15 cellular contexts compared by ENCODE assay signal in genomic region chr16:89910717-89911354, GRCh38. TPM values are rescaled to one million over a fixed set of nuclear protein-coding genes. Genes with fewer than 3 reads are reported as not detected.
DNase-seq lines count a peak whose midpoint lies in the region; ATAC-seq, FAIRE-seq and TF ChIP-seq lines count a peak whose summit lies in the region.
"Had no signal": no experiment of that assay in that cellular context is flagged by ENCODE, and none has a peak within 500 bp of the region (broad histone marks: within the 10 kb centered on the region; RNA-seq: fewer than 3 reads in every experiment).

No MANE protein-coding gene starts in this region.

- H3K36me3 Mint-ChIP-seq in neural progenitor cell, result peaks cover 20% of the 10 kb centered on the region

- TF ChIP-seq EP300 in H1 (IDR thresholded peaks at IDR 0.05; ENCODE audit: borderline replicate concordance in 1 of 2, low read depth in 2 of 2, low read length in 2 of 2), result no peak

- POLR2A ChIA-PET in IMR-90 (lab: Charles Lee; ENCODE audit: unreplicated experiment) (no interaction called here), H1 (lab: Charles Lee; ENCODE audit: partially characterized antibody) (interaction anchor here (0.7 to 6.5 kb wide), 3 partner anchors 12 to 108 kb away, joined by 3 to 71 read pairs (median 5); partner anchors contain the start of genes TCF25 and TUBB3)

- H3K23me2 ChIP-seq in H1 (ENCODE audit: low read depth, low read length), result no peaks in the 10 kb centered on the region; the same call in 1 of the 2 replicates

- H3K9me3 ChIP-seq in IMR-90 (ENCODE audit: control insufficient read depth, insufficient read depth, low read length), result no peaks in the 10 kb centered on the region
- H3K9me3 ChIP-seq in H1 (ENCODE audit: insufficient read depth in 2 of 2, low read depth in 1 of 2, low read length in 1 of 2), result peaks cover 0 to 19% of the 10 kb centered on the region in 2 experiments; a peak in 3 of 4 replicates
- H3K9me3 ChIP-seq in neural progenitor cell (ENCODE audit: low read depth), result no peaks in the 10 kb centered on the region
- H3K9me3 ChIP-seq: adrenal gland, esophagus squamous epithelium had no signal

- H2BK15ac ChIP-seq in IMR-90 (ENCODE audit: low read depth, low read length), result no peak overlapping the region
- H2BK15ac ChIP-seq in H1 (ENCODE audit: low read length), result no peak overlapping the region

- dilution Hi-C loops in IMR-90 (cut with HindIII; ENCODE audit: low sequenced_read_pairs, unreplicated experiment), result no loop called here

- H3K14ac ChIP-seq in IMR-90 (replicated peaks; ENCODE audit: low read depth, low read length) (no peak overlapping the region), H1 (ENCODE audit: insufficient read length) (no peak overlapping the region)

- H2BK5ac ChIP-seq in IMR-90 (ENCODE audit: low read depth, low read length, poor library complexity, severe bottlenecking) (no peak overlapping the region), H1 (ENCODE audit: low read depth, low read length) (peak overlapping the region; percentile 35; the same call in 1 of the 2 replicates)

- H2AFZ ChIP-seq in IMR-90 (replicated peaks; ENCODE audit: low read length, poor library complexity) (peak overlapping the region; percentile 21), H1 (ENCODE audit: low read length) (no peak overlapping the region), neural progenitor cell (replicated peaks) (no peak overlapping the region)

- H3K18ac ChIP-seq in IMR-90 (ENCODE audit: low read depth, low read length) (no peak overlapping the region), H1 (ENCODE audit: extremely low read depth, low read length) (no peak overlapping the region)

- H3K27me3 ChIP-seq in IMR-90 (ENCODE audit: control insufficient read depth, insufficient read depth, low read length) (no peaks in the 10 kb centered on the region), H1 (replicated peaks in 1 of 4; ENCODE audit: control insufficient read depth in 3 of 4, extremely low read depth in 1 of 4, insufficient read depth in 3 of 4, low read length in 3 of 4) (no peaks in the 10 kb centered on the region), neural progenitor cell (no peaks in the 10 kb centered on the region)
- H3K27me3 ChIP-seq: adrenal gland, esophagus squamous epithelium had no signal

- H3K4me1 Mint-ChIP-seq in neural progenitor cell, result peaks cover 2% of the 10 kb centered on the region
- H3K4me1 Mint-ChIP-seq: nephron had no signal

- DNase-seq in IMR-90 (no peak), H1 (ENCODE audit: low read depth in 1 of 2, low spot score in 2 of 2) (no peak), neural progenitor cell (ENCODE audit: low spot score) (no peak), NCI-H2196 (lab: John Stamatoyannopoulos, UW; ENCODE audit: unreplicated experiment) (no peak), posterior vena cava (ENCODE audit: low spot score) (no peak), NCI-H446 treated with DMSO at 0.1 percent for 48 hours (lab: John Stamatoyannopoulos, UW) (no peak)
- DNase-seq in activated CD4-positive, CD25-positive, alpha-beta regulatory T cell treated with anti-CD3 and anti-CD28 coated beads, Interleukin-2, amount 50 U/mL, for 72 hours, result no peak
- DNase-seq: esophagus squamous epithelium, NCI-H2029 treated with DMSO at 0.1 percent for 48 hours, SIG-M5 had no signal

- H2AK5ac ChIP-seq in IMR-90 (ENCODE audit: low read depth, low read length) (peak overlapping the region; percentile 64; the same call in 1 of the 2 replicates), H1 (ENCODE audit: low read depth, low read length) (no peak overlapping the region)

- no peak for FAIRE-seq in H1 (lab: Jason Lieb, UNC)

- H4K5ac ChIP-seq in IMR-90 (ENCODE audit: low read depth, low read length), result no peak overlapping the region
- no peak overlapping the region for H4K5ac ChIP-seq in H1 (ENCODE audit: insufficient read length, low read depth, low read length)

- H3K27ac Mint-ChIP-seq in neural progenitor cell, result peak overlapping the region; percentile 67
- H3K27ac Mint-ChIP-seq: activated T-helper 1 cell treated with anti-CD3 and anti-CD28 coated beads, Interleukin-12 subunit alpha, Interleukin-12 subunit beta, Interleukin-2, Interleukin-4 antibody, amounts not matched to agents 30 ng/mL and 10 ng/mL and 1 ng/mL, durations not matched to agents 14 hours and 24 hours and 36 hours; nephron had no signal

- in situ Hi-C loops in IMR-90 (cut with MboI; ENCODE audit: low sequenced_read_pairs), result no loop called here

- WGBS in IMR-90 (ENCODE audit: extremely low coverage in 2 of 2, insufficient read length in 1 of 2), 2 experiments, result 93% methylated on average over 19 of the region's 27 CpGs; no CpG with 5 or more reads in 1 of the 2 experiments
- 94% methylated on average over 27 of the region's 27 CpGs; no CpG with 5 or more reads in 1 of the 2 experiments for WGBS in H1 (ENCODE audit: extremely low coverage in 1 of 2, insufficient coverage in 1 of 2, insufficient read length in 1 of 2, insufficient replicate concordance in 2 of 2, low coverage in 1 of 2, low lambda C conversion rate in 2 of 2, missing lambda C conversion rate in 1 of 2), 2 experiments

- H2BK12ac ChIP-seq in H1 (ENCODE audit: low read depth, low read length), result peak overlapping the region; percentile 60; the same call in 1 of the 2 replicates

- peak overlapping the region; percentile 35; the same call in 1 of the 2 replicates for H3K27ac ChIP-seq in 22Rv1
- no peak overlapping the region for H3K27ac ChIP-seq in IMR-90 (ENCODE audit: insufficient read depth, low read length)
- no peak overlapping the region for H3K27ac ChIP-seq in H1 (ENCODE audit: low read depth, low read length)
- no peak overlapping the region for H3K27ac ChIP-seq in neural progenitor cell

- peaks cover 15% of the 10 kb centered on the region for H3F3A ChIP-seq in neural progenitor cell (ENCODE audit: low read depth)

- H3K9ac ChIP-seq in IMR-90 (ENCODE audit: low read depth, low read length), result no peak overlapping the region
- H3K9ac ChIP-seq in H1 (replicated peaks in 1 of 4; ENCODE audit: extremely low read depth in 1 of 4, low read depth in 3 of 4, low read length in 3 of 4), result no peak overlapping the region
- H3K9ac ChIP-seq in neural progenitor cell, result no peak overlapping the region

- H4K20me1 ChIP-seq in IMR-90 (ENCODE audit: insufficient read depth, low read length) (peaks cover 10% of the 10 kb centered on the region), H1 (replicated peaks in 1 of 2; ENCODE audit: control insufficient read depth in 1 of 2, insufficient read depth in 2 of 2, low read length in 2 of 2) (peaks cover 0 to 4% of the 10 kb centered on the region in 2 experiments), neural progenitor cell (ENCODE audit: low read depth) (no peaks in the 10 kb centered on the region)

- no peak overlapping the region for H3K23ac ChIP-seq in IMR-90 (ENCODE audit: low read depth, low read length)
- H3K23ac ChIP-seq in H1 (ENCODE audit: insufficient read length), result no peak overlapping the region

- TF ChIP-seq CTCF in 22Rv1 (IDR thresholded peaks at IDR 0.05) (no peak), IMR-90 (conservative IDR thresholded peaks at IDR 0.05; ENCODE audit: low read depth, low read length) (no peak), H1 (IDR thresholded peaks at IDR 0.05; ENCODE audit: control extremely low read depth in 1 of 3, insufficient read depth in 1 of 3, low read depth in 1 of 3, low read length in 3 of 3) (no peak), neural progenitor cell (IDR thresholded peaks at IDR 0.05) (no peak)

- peaks cover 10% of the 10 kb centered on the region for H3K9me3 Mint-ChIP-seq in neural progenitor cell
- H3K9me3 Mint-ChIP-seq: activated T-helper 1 cell treated with anti-CD3 and anti-CD28 coated beads, Interleukin-12 subunit alpha, Interleukin-12 subunit beta, Interleukin-2, Interleukin-4 antibody, amounts not matched to agents 30 ng/mL and 10 ng/mL and 1 ng/mL, durations not matched to agents 14 hours and 24 hours and 36 hours; nephron had no signal

- intact Hi-C loops in IMR-90 (cut with micrococcal nuclease), result no loop called here
- intact Hi-C loops in posterior vena cava (cut with DNase I), result no loop called here

- H2BK20ac ChIP-seq in IMR-90 (ENCODE audit: low read depth, low read length) (no peak overlapping the region), H1 (ENCODE audit: low read length) (no peak overlapping the region)

- no peak overlapping the region for H2AK9ac ChIP-seq in IMR-90 (replicated peaks; ENCODE audit: low read depth, low read length, poor library complexity)

- TF ChIP-seq RAD21 in IMR-90 (IDR thresholded peaks at IDR 0.05; ENCODE audit: low read length) (no peak), H1 (IDR thresholded peaks at IDR 0.05 in 1 of 2, conservative IDR thresholded peaks at IDR 0.05 in 1 of 2; ENCODE audit: low read depth in 2 of 2, low read length in 2 of 2) (no peak)

- peaks cover 55% of the 10 kb centered on the region for H3K36me3 ChIP-seq in IMR-90 (ENCODE audit: control insufficient read depth, insufficient read depth, low read length)
- H3K36me3 ChIP-seq in H1 (ENCODE audit: control insufficient read depth in 2 of 4, insufficient read depth in 4 of 4, low read length in 3 of 4), result peaks cover 2 to 17% (median 7%) of the 10 kb centered on the region in 4 experiments; a peak in 6 of 8 replicates
- H3K36me3 ChIP-seq in neural progenitor cell, result no peaks in the 10 kb centered on the region

- H4K91ac ChIP-seq in IMR-90 (ENCODE audit: insufficient read depth, low read depth, low read length), result no peak overlapping the region
- no peak overlapping the region for H4K91ac ChIP-seq in H1 (replicated peaks; ENCODE audit: insufficient read length, low read length)

- H3K4me1 ChIP-seq in IMR-90 (ENCODE audit: control insufficient read depth, insufficient read depth, low read length) (no peaks in the 10 kb centered on the region), H1 (replicated peaks in 1 of 4; ENCODE audit: control insufficient read depth in 3 of 4, insufficient read depth in 4 of 4, low read length in 3 of 4) (peaks cover 0 to 2% (median 0%) of the 10 kb centered on the region in 4 experiments; a peak in 4 of 7 replicates), neural progenitor cell (peaks cover 6% of the 10 kb centered on the region)

- H2BK120ac ChIP-seq in IMR-90 (ENCODE audit: low read depth, low read length), result no peak overlapping the region
- H2BK120ac ChIP-seq in H1 (replicated peaks; ENCODE audit: low read depth, low read length), result no peak overlapping the region

- BruUV-seq in IMR-90 (replicated peaks; lab: Mats Ljungman, UMichigan), result no TSS peak

- H3K4me2 ChIP-seq in IMR-90 (ENCODE audit: low read depth, low read length) (no peak overlapping the region), H1 (ENCODE audit: insufficient read depth in 1 of 2, low read depth in 2 of 2, low read length in 2 of 2) (no peak overlapping the region), neural progenitor cell (no peak overlapping the region)

- CTCF ChIA-PET in IMR-90 (lab: Yijun Ruan, JAX), result interaction anchor here (1.0 to 1.1 kb wide), 3 partner anchors 8 to 11 kb away, joined by 3 to 4 read pairs (median 3); partner anchors contain the start of gene MC1R
- CTCF ChIA-PET in H1 (lab: Charles Lee; ENCODE audit: partially characterized antibody), result interaction anchor here (0.7 to 5.9 kb wide), 28 partner anchors 11 to 269 kb away, joined by 3 to 70 read pairs (median 4); partner anchors contain the start of genes MC1R and TUBB3

- H3K56ac ChIP-seq in IMR-90 (ENCODE audit: extremely low read depth, insufficient read depth, low read length) (no peak overlapping the region), H1 (replicated peaks; ENCODE audit: insufficient read length, low read depth, low read length) (no peak overlapping the region)

- peak; percentile 2; the same call in 1 of the 2 replicates for ATAC-seq in IMR-90 (ENCODE audit: low read depth)

- TF ChIP-seq POLR2A in IMR-90 (IDR thresholded peaks at IDR 0.05; ENCODE audit: low read depth, low read length) (no peak), H1 (IDR thresholded peaks at IDR 0.05; ENCODE audit: control extremely low read depth in 1 of 2, low read depth in 2 of 2, low read length in 2 of 2) (no peak)

- H3K4ac ChIP-seq in IMR-90 (ENCODE audit: low read depth, low read length) (no peak overlapping the region), H1 (replicated peaks; ENCODE audit: insufficient read length, low read depth, low read length) (no peak overlapping the region)

- H3K9me1 ChIP-seq in IMR-90 (ENCODE audit: insufficient read depth, low read length), result peaks cover 5% of the 10 kb centered on the region; the same call in 1 of the 2 replicates

- peaks cover 9% of the 10 kb centered on the region for H3K27me3 Mint-ChIP-seq in neural progenitor cell (ENCODE audit: insufficient read depth, low read depth)

- H3K79me1 ChIP-seq in IMR-90 (ENCODE audit: low read depth in 1 of 2, low read length in 2 of 2), result peaks cover 0 to 22% of the 10 kb centered on the region in 2 experiments; a peak in 3 of 4 replicates
- H3K79me1 ChIP-seq in H1 (ENCODE audit: low read depth, low read length), result no peaks in the 10 kb centered on the region

- H3K4me3 ChIP-seq in IMR-90 (ENCODE audit: insufficient read depth, low read depth, low read length) (no peak overlapping the region), H1 (ENCODE audit: extremely low read depth in 1 of 4, insufficient read depth in 2 of 4, low read depth in 3 of 4, low read length in 4 of 4) (no peak overlapping the region), neural progenitor cell (no peak overlapping the region)
- H3K4me3 ChIP-seq: adrenal gland, esophagus squamous epithelium had no signal

- H3K79me2 ChIP-seq in H1 (ENCODE audit: control insufficient read depth in 1 of 2, insufficient read depth in 2 of 2, low read length in 2 of 2), result no peaks in the 10 kb centered on the region
- no peaks in the 10 kb centered on the region for H3K79me2 ChIP-seq in neural progenitor cell (ENCODE audit: low read depth)

- peak overlapping the region; percentile 38 for H3K4me3 Mint-ChIP-seq in neural progenitor cell
- H3K4me3 Mint-ChIP-seq: activated T-helper 1 cell treated with anti-CD3 and anti-CD28 coated beads, Interleukin-12 subunit alpha, Interleukin-12 subunit beta, Interleukin-2, Interleukin-4 antibody, amounts not matched to agents 30 ng/mL and 10 ng/mL and 1 ng/mL, durations not matched to agents 14 hours and 24 hours and 36 hours; H9; nephron had no signal

- H4K8ac ChIP-seq in IMR-90 (ENCODE audit: low read depth in 2 of 2, low read length in 2 of 2), result no peak overlapping the region
- no peak overlapping the region for H4K8ac ChIP-seq in H1 (ENCODE audit: extremely low read depth, insufficient read depth, low read length)

RNA-seq across cellular contexts. Expression of gene MC1R, which starts 7.8 kb away (rescaled TPM):
- 3.8 and 4.4 TPM in 2 replicates for total RNA-seq in IMR-90 (2012; rRNA removed)
- 9.5 TPM in 2 replicates for polyA plus RNA-seq in IMR-90 (2012; rRNA removed)
- polyA plus RNA-seq in IMR-90 (2012; cell fraction: cytosol; rRNA removed), result 3.3 and 6.2 TPM in 2 replicates
- 49.5 and 79.2 TPM in 2 replicates for polyA plus RNA-seq in IMR-90 (2012; cell fraction: nucleus; rRNA removed; ENCODE audit: low replicate concordance)
- 2.0 and 2.2 TPM in 2 replicates for total RNA-seq in H1 (2021; fragmentation: NEBNext Ultra II Directional; extraction: Animal tissue kit (Norgen Biotek cat#: 25700))
- 2.9 and 4.3 TPM in 2 replicates for polyA plus RNA-seq in H1 (2011; rRNA removed)
- polyA plus RNA-seq in H1 (2011; cell fraction: cytosol; rRNA removed), result 3.7 TPM
- polyA plus RNA-seq in H1 (2011; cell fraction: nucleus; rRNA removed), result 7.6 TPM
- polyA plus RNA-seq in H1 (2012, experiment 1 of 2), result 1.8 to 3.0 TPM (median 2.2 TPM) in 4 replicates
- polyA plus RNA-seq in H1 (2012, experiment 2 of 2), result 1.8 TPM
- polyA plus RNA-seq in H1 (2013, experiment 1 of 2), result 1.2 TPM
- 1.5 TPM for polyA plus RNA-seq in H1 (2013, experiment 2 of 2)
- 3.3 and 5.0 TPM in 2 replicates for polyA minus RNA-seq in H1 (2011; rRNA and poly(A)+ RNA removed)
- 3.2 TPM for polyA minus RNA-seq in H1 (2011; cell fraction: cytosol; rRNA and poly(A)+ RNA removed)
- 4.5 TPM for polyA minus RNA-seq in H1 (2011; cell fraction: nucleus; rRNA and poly(A)+ RNA removed)
- total RNA-seq in neural progenitor cell (ENCODE audit: low replicate concordance), result 1.7 and 5.5 TPM in 2 replicates
- total RNA-seq in posterior vena cava, result 1 to 10 TPM; 2.7 to 5.4 TPM

RNA-seq across cellular contexts. Expression of gene TUBB3, which starts 12.3 kb away (rescaled TPM):
- 311 and 337 TPM in 2 replicates for total RNA-seq in IMR-90 (2012; rRNA removed)
- 410 and 428 TPM in 2 replicates for polyA plus RNA-seq in IMR-90 (2012; rRNA removed)
- polyA plus RNA-seq in IMR-90 (2012; cell fraction: cytosol; rRNA removed), result 269 and 452 TPM in 2 replicates
- 172 and 406 TPM in 2 replicates for polyA plus RNA-seq in IMR-90 (2012; cell fraction: nucleus; rRNA removed; ENCODE audit: low replicate concordance)
- 275 and 292 TPM in 2 replicates for total RNA-seq in H1 (2021; fragmentation: NEBNext Ultra II Directional; extraction: Animal tissue kit (Norgen Biotek cat#: 25700))
- 393 and 420 TPM in 2 replicates for polyA plus RNA-seq in H1 (2011; rRNA removed)
- 210 TPM for polyA plus RNA-seq in H1 (2011; cell fraction: cytosol; rRNA removed)
- polyA plus RNA-seq in H1 (2011; cell fraction: nucleus; rRNA removed), result 252 TPM
- 287 to 415 TPM (median 389 TPM) in 4 replicates for polyA plus RNA-seq in H1 (2012, experiment 1 of 2)
- polyA plus RNA-seq in H1 (2012, experiment 2 of 2), result 421 TPM
- polyA plus RNA-seq in H1 (2013, experiment 1 of 2), result 211 TPM
- 208 TPM for polyA plus RNA-seq in H1 (2013, experiment 2 of 2)
- 165 and 205 TPM in 2 replicates for polyA minus RNA-seq in H1 (2011; rRNA and poly(A)+ RNA removed)
- polyA minus RNA-seq in H1 (2011; cell fraction: cytosol; rRNA and poly(A)+ RNA removed), result 155 TPM
- polyA minus RNA-seq in H1 (2011; cell fraction: nucleus; rRNA and poly(A)+ RNA removed), result 91.3 TPM
- 41.4 and 107 TPM in 2 replicates for total RNA-seq in neural progenitor cell (ENCODE audit: low replicate concordance)
- 10 to 100 TPM in 1 of 2 donors, 1 to 10 TPM in 1; 5.9 to 16.1 TPM for total RNA-seq in posterior vena cava

RNA-seq across cellular contexts. Expression of gene TCF25, which starts 37.4 kb away (rescaled TPM):
- total RNA-seq in IMR-90 (2012; rRNA removed) (119 and 127 TPM in 2 replicates), neural progenitor cell (ENCODE audit: low replicate concordance) (95.6 and 127 TPM in 2 replicates), posterior vena cava (100 to 1,000 TPM; 127 to 158 TPM)
- polyA plus RNA-seq in IMR-90 (2012; rRNA removed) (184 and 199 TPM in 2 replicates), H1 (2011; rRNA removed) (78.1 and 102 TPM in 2 replicates)
- polyA plus RNA-seq in IMR-90 (2012; cell fraction: cytosol; rRNA removed), result 143 and 185 TPM in 2 replicates
- 445 and 688 TPM in 2 replicates for polyA plus RNA-seq in IMR-90 (2012; cell fraction: nucleus; rRNA removed; ENCODE audit: low replicate concordance)
- 92.2 and 102 TPM in 2 replicates for total RNA-seq in H1 (2021; fragmentation: NEBNext Ultra II Directional; extraction: Animal tissue kit (Norgen Biotek cat#: 25700))
- 84.5 TPM for polyA plus RNA-seq in H1 (2011; cell fraction: cytosol; rRNA removed)
- polyA plus RNA-seq in H1 (2011; cell fraction: nucleus; rRNA removed), result 230 TPM
- polyA plus RNA-seq in H1 (2012, experiment 1 of 2), result 112 to 138 TPM (median 135 TPM) in 4 replicates
- polyA plus RNA-seq in H1 (2012, experiment 2 of 2), result 70.6 TPM
- polyA plus RNA-seq in H1 (2013, experiment 1 of 2), result 86.9 TPM
- 84.9 TPM for polyA plus RNA-seq in H1 (2013, experiment 2 of 2)
- 58.3 and 62.0 TPM in 2 replicates for polyA minus RNA-seq in H1 (2011; rRNA and poly(A)+ RNA removed)
- polyA minus RNA-seq in H1 (2011; cell fraction: cytosol; rRNA and poly(A)+ RNA removed), result 56.6 TPM
- polyA minus RNA-seq in H1 (2011; cell fraction: nucleus; rRNA and poly(A)+ RNA removed), result 49.3 TPM

RNA-seq across cellular contexts. Expression of gene DEF8, which starts 37.7 kb away (rescaled TPM):
- total RNA-seq in IMR-90 (2012; rRNA removed) (129 and 134 TPM in 2 replicates), neural progenitor cell (ENCODE audit: low replicate concordance) (55.1 and 101 TPM in 2 replicates), posterior vena cava (10 to 100 TPM; 54.0 to 58.6 TPM)
- polyA plus RNA-seq in IMR-90 (2012; rRNA removed) (141 and 160 TPM in 2 replicates), H1 (2011; rRNA removed) (110 and 155 TPM in 2 replicates)
- 177 and 213 TPM in 2 replicates for polyA plus RNA-seq in IMR-90 (2012; cell fraction: cytosol; rRNA removed)
- 286 and 445 TPM in 2 replicates for polyA plus RNA-seq in IMR-90 (2012; cell fraction: nucleus; rRNA removed; ENCODE audit: low replicate concordance)
- total RNA-seq in H1 (2021; fragmentation: NEBNext Ultra II Directional; extraction: Animal tissue kit (Norgen Biotek cat#: 25700)), result 48.3 and 53.0 TPM in 2 replicates
- 106 TPM for polyA plus RNA-seq in H1 (2011; cell fraction: cytosol; rRNA removed)
- 160 TPM for polyA plus RNA-seq in H1 (2011; cell fraction: nucleus; rRNA removed)
- polyA plus RNA-seq in H1 (2012, experiment 1 of 2), result 35.4 to 56.5 TPM (median 53.7 TPM) in 4 replicates
- 59.8 TPM for polyA plus RNA-seq in H1 (2012, experiment 2 of 2)
- 47.6 TPM for polyA plus RNA-seq in H1 (2013, experiment 1 of 2)
- polyA plus RNA-seq in H1 (2013, experiment 2 of 2), result 46.6 TPM
- polyA minus RNA-seq in H1 (2011; rRNA and poly(A)+ RNA removed), result 44.0 and 65.5 TPM in 2 replicates
- 40.0 TPM for polyA minus RNA-seq in H1 (2011; cell fraction: cytosol; rRNA and poly(A)+ RNA removed)
- polyA minus RNA-seq in H1 (2011; cell fraction: nucleus; rRNA and poly(A)+ RNA removed), result 30.4 TPM
